Comparison of ENCODE assay signal across 11 cellular contexts in genomic region chr2:42923632-42924425, GRCh38.
A peak's percentile ranks its signal among the peaks of the same experiment; 100 is the strongest.
DNase-seq lines count a peak whose midpoint lies in the region; ATAC-seq, FAIRE-seq and TF ChIP-seq lines count a peak whose summit lies in the region.
"Had no signal": no experiment of that assay in that cellular context is flagged by ENCODE, and none has a peak within 500 bp of the region (broad histone marks: within the 10 kb centered on the region; RNA-seq: fewer than 3 reads in every experiment).

No MANE protein-coding gene starts in this region.

- H3K4me3 Mint-ChIP-seq in activated CD4-positive, alpha-beta memory T cell treated with anti-CD3 and anti-CD28 coated beads for 36 hours, result no peak overlapping the region
- H3K4me3 Mint-ChIP-seq: stimulated activated memory B cell treated with anti-CD40 and anti-IgM and Interleukin-4, amounts not matched to agents 10 μg/mL and 1 μg/mL and 100 μg/mL, for 72 hours had no signal

- no TSS peak for BruUV-seq in HCT116 (replicated peaks; lab: Mats Ljungman, UMichigan)

- no peak overlapping the region for H3K27ac Mint-ChIP-seq in activated CD4-positive, alpha-beta memory T cell treated with anti-CD3 and anti-CD28 coated beads for 36 hours
- H3K27ac Mint-ChIP-seq: stimulated activated memory B cell treated with anti-CD40 and anti-IgM and Interleukin-4, amounts not matched to agents 10 μg/mL and 1 μg/mL and 100 μg/mL, for 72 hours had no signal

- H3K36me3 ChIP-seq in HCT116 (ENCODE audit: control insufficient read depth in 1 of 2, insufficient read depth in 2 of 2, low read length in 2 of 2) (no peaks in the 10 kb centered on the region), bronchial epithelial cell (ENCODE audit: control insufficient read depth, insufficient read depth, low read length) (no peaks in the 10 kb centered on the region), skeletal muscle tissue (ENCODE audit: control insufficient read depth in 3 of 3, insufficient read depth in 3 of 3, low read length in 3 of 3) (no peaks in the 10 kb centered on the region)

- POLR2A ChIA-PET in HCT116 (lab: Charles Lee), result no interaction called here
- POLR2A ChIA-PET in activated CD4-positive, alpha-beta memory T cell treated with anti-CD3 and anti-CD28 coated beads for 36 hours (lab: Charles Lee), result no interaction called here

- intact Hi-C loops in HCT116 (cut with micrococcal nuclease), result no loop called here
- intact Hi-C loops in activated CD4-positive, alpha-beta memory T cell treated with anti-CD3 and anti-CD28 coated beads for 36 hours (cut with micrococcal nuclease), result loop anchor here (10.0 kb wide), 1 partner anchor 59 kb away; no protein-coding TSS in a partner anchor

- no peaks in the 10 kb centered on the region for H3K27me3 Mint-ChIP-seq in activated CD4-positive, alpha-beta memory T cell treated with anti-CD3 and anti-CD28 coated beads for 36 hours

- H3K27me3 ChIP-seq in HCT116 (ENCODE audit: insufficient read depth, low read length), result no peaks in the 10 kb centered on the region
- H3K27me3 ChIP-seq in bronchial epithelial cell (ENCODE audit: control insufficient read depth, insufficient read depth, low read length), result no peaks in the 10 kb centered on the region
- no peaks in the 10 kb centered on the region for H3K27me3 ChIP-seq in skeletal muscle tissue (ENCODE audit: control insufficient read depth in 3 of 3, insufficient read depth in 3 of 3, low read length in 3 of 3)

- H3K9ac ChIP-seq in HCT116 (ENCODE audit: low read length) (no peak overlapping the region), skeletal muscle tissue (ENCODE audit: low read depth in 1 of 3, low read length in 3 of 3) (peak overlapping the region in 2 of 3 donors; percentile 16 to 69)

- no peaks in the 10 kb centered on the region for H4K20me1 ChIP-seq in HCT116 (ENCODE audit: insufficient read depth)

- H3K4me1 Mint-ChIP-seq in activated CD4-positive, alpha-beta memory T cell treated with anti-CD3 and anti-CD28 coated beads for 36 hours (ENCODE audit: low read depth), result no peaks in the 10 kb centered on the region
- H3K4me1 Mint-ChIP-seq: stimulated activated memory B cell treated with anti-CD40 and anti-IgM and Interleukin-4, amounts not matched to agents 10 μg/mL and 1 μg/mL and 100 μg/mL, for 72 hours had no signal

- H3K4me1 ChIP-seq in HCT116 (ENCODE audit: control insufficient read depth in 1 of 2, insufficient read depth in 2 of 2, low read length in 2 of 2) (peaks cover 4 to 21% of the 10 kb centered on the region in 2 experiments; a peak in 3 of 4 replicates), skeletal muscle tissue (ENCODE audit: control insufficient read depth in 3 of 3, insufficient read depth in 3 of 3, low read length in 3 of 3) (peaks cover 65 to 74% (median 70%) of the 10 kb centered on the region in 3 donors)

- H3K9me3 Mint-ChIP-seq in activated CD4-positive, alpha-beta memory T cell treated with anti-CD3 and anti-CD28 coated beads for 36 hours, result no peaks in the 10 kb centered on the region
- H3K9me3 Mint-ChIP-seq: stimulated activated memory B cell treated with anti-CD40 and anti-IgM and Interleukin-4, amounts not matched to agents 10 μg/mL and 1 μg/mL and 100 μg/mL, for 72 hours had no signal

- no peaks in the 10 kb centered on the region for H3K9me2 ChIP-seq in HCT116 (ENCODE audit: insufficient read depth)

- H3K79me2 ChIP-seq in HCT116 (ENCODE audit: insufficient read depth, low read length), result no peaks in the 10 kb centered on the region

- H3K4me3 ChIP-seq in HCT116 (replicated peaks in 1 of 2; ENCODE audit: low read depth in 1 of 2, low read length in 2 of 2) (no peak overlapping the region), bronchial epithelial cell (ENCODE audit: low read depth, low read length) (no peak overlapping the region), skeletal muscle tissue (ENCODE audit: low read length in 3 of 3) (no peak overlapping the region)

- TF ChIP-seq POLR2A in HCT116 (IDR thresholded peaks at IDR 0.05; ENCODE audit: borderline replicate concordance, extremely low read depth, insufficient read depth, insufficient read length), result no peak

- H3K9me3 ChIP-seq in HCT116 (ENCODE audit: control insufficient read depth in 1 of 2, insufficient read depth in 1 of 2, low read depth in 1 of 2, low read length in 2 of 2) (no peaks in the 10 kb centered on the region), skeletal muscle tissue (ENCODE audit: control insufficient read depth in 3 of 3, low read length in 3 of 3) (no peaks in the 10 kb centered on the region)

- RAD21 ChIA-PET in HCT116 (lab: Charles Lee; ENCODE audit: low non-redundant PET in 1 of 2, low total read pairs in 2 of 2, uncharacterized antibody in 2 of 2, unreplicated experiment in 2 of 2), result no interaction called here

- FAIRE-seq in bronchial epithelial cell (lab: Jason Lieb, UNC), result no peak

- DNase-seq in HCT116 (ENCODE audit: low read depth, low spot score) (no peak), bronchial epithelial cell (ENCODE audit: low read depth) (peak; percentile 67), kidney tubule cell (ENCODE audit: low spot score) (peak; percentile 73), NCI-H1105 (lab: John Stamatoyannopoulos, UW) (no peak)
- DNase-seq in stimulated activated CD4-positive, alpha-beta T cell treated with anti-CD3 and anti-CD28 coated beads, Interleukin-12 subunit alpha, Interleukin-12 subunit beta, amount 100 ng/mL, for 4 hours, result no peak
- DNase-seq in activated T-cell treated with anti-CD3 and anti-CD28 coated beads, Interleukin-2, amount 50 U/mL, for 1 hour, result no peak
- DNase-seq in activated CD4-positive, alpha-beta memory T cell treated with anti-CD3 and anti-CD28 coated beads for 36 hours, result no peak
- DNase-seq: foreskin melanocyte, SHP77 had no signal

- H2AFZ ChIP-seq in HCT116 (ENCODE audit: low read depth, low read length, poor library complexity, severe bottlenecking), result peak overlapping the region; percentile 82

- no peak for TF ChIP-seq CTCF in HCT116 (IDR thresholded peaks at IDR 0.05 in 2 of 3, conservative IDR thresholded peaks at IDR 0.05 in 1 of 3; ENCODE audit: borderline replicate concordance in 1 of 3, insufficient read depth in 1 of 3, low read depth in 2 of 3, low read length in 2 of 3)
- no peak for TF ChIP-seq CTCF in bronchial epithelial cell (IDR thresholded peaks at IDR 0.05; ENCODE audit: insufficient read depth, low read length, severe bottlenecking)

- H3K4me2 ChIP-seq in HCT116 (ENCODE audit: low read length), result no peak overlapping the region

- H3K27ac ChIP-seq in HCT116 (ENCODE audit: low read depth, low read length) (no peak overlapping the region), skeletal muscle tissue (ENCODE audit: low read depth, low read length) (peak overlapping the region; percentile 88)

- H3K36me3 Mint-ChIP-seq in activated CD4-positive, alpha-beta memory T cell treated with anti-CD3 and anti-CD28 coated beads for 36 hours, result no peaks in the 10 kb centered on the region
- H3K36me3 Mint-ChIP-seq: stimulated activated memory B cell treated with anti-CD40 and anti-IgM and Interleukin-4, amounts not matched to agents 10 μg/mL and 1 μg/mL and 100 μg/mL, for 72 hours had no signal

- no peak for ATAC-seq in HCT116
- ATAC-seq: stimulated activated memory B cell treated with anti-CD40 and anti-IgM and Interleukin-4, amounts not matched to agents 10 μg/mL and 1 μg/mL and 100 μg/mL, for 72 hours had no signal

- TF ChIP-seq RAD21 in HCT116 (IDR thresholded peaks at IDR 0.05; ENCODE audit: low read depth), result no peak

- CTCF ChIA-PET in HCT116 (lab: Charles Lee), result no interaction called here
- CTCF ChIA-PET in activated CD4-positive, alpha-beta memory T cell treated with anti-CD3 and anti-CD28 coated beads for 36 hours (lab: Charles Lee), result interaction anchor here (1.0 kb wide), 2 partner anchors 64 to 96 kb away, joined by 4 to 7 read pairs; no protein-coding TSS in a partner anchor

TF ChIP-seq in HCT116, 20 proteins besides CTCF, POLR2A, EP300 and RAD21 (continues in another document):
- TF ChIP-seq CEBPB (IDR thresholded peaks at IDR 0.05; ENCODE audit: low read depth) (no peak), ZBTB33 (IDR thresholded peaks at IDR 0.05; ENCODE audit: extremely low read depth, insufficient replicate concordance, low read length) (no peak), CBX3 (IDR thresholded peaks at IDR 0.05; ENCODE audit: low read depth) (no peak), ZFX (IDR thresholded peaks at IDR 0.05) (no peak), EGR1 (IDR thresholded peaks at IDR 0.05; ENCODE audit: low read depth) (no peak), JUND (IDR thresholded peaks at IDR 0.05) (no peak), SIN3A (IDR thresholded peaks at IDR 0.05; ENCODE audit: low read depth) (no peak), EZH2phosphoT487 (IDR thresholded peaks at IDR 0.05; ENCODE audit: borderline replicate concordance) (no peak), TCF7L2 (IDR thresholded peaks at IDR 0.05; ENCODE audit: borderline replicate concordance, extremely low read depth, insufficient read depth, insufficient read length) (no peak)
- TF ChIP-seq, protein P1, sequence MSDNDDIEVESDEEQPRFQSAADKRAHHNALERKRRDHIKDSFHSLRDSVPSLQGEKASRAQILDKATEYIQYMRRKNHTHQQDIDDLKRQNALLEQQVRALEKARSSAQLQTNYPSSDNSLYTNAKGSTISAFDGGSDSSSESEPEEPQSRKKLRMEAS (IDR thresholded peaks at IDR 0.05), result no peak

Comparison
In these comparisons a context has a peak if more than half of its experiments do, and no peak if none do; other contexts are left out.
1. DNase-seq: peak in bronchial epithelial cell (single experiment) and kidney tubule cell (single experiment); none in HCT116 (single experiment), stimulated activated CD4-positive, alpha-beta T cell treated with anti-CD3 and anti-CD28 coated beads, Interleukin-12 subunit alpha, Interleukin-12 subunit beta, amount 100 ng/mL, for 4 hours (single experiment), NCI-H1105 (single experiment), activated T-cell treated with anti-CD3 and anti-CD28 coated beads, Interleukin-2, amount 50 U/mL, for 1 hour (single experiment) and activated CD4-positive, alpha-beta memory T cell treated with anti-CD3 and anti-CD28 coated beads for 36 hours (single experiment).